In genomic region chr10:71920146-71920539, GRCh38 we compare ENCODE assay signal across 9 cellular contexts. TPM values are rescaled to one million over a fixed set of nuclear protein-coding genes. Genes with fewer than 3 reads are reported as not detected.
DNase-seq lines count a peak whose midpoint lies in the region; FAIRE-seq and TF ChIP-seq lines count a peak whose summit lies in the region.
"Not testable (repeated sequence)": the region's sequence is repeated elsewhere in the genome, so short reads cannot be mapped to it uniquely, and the experiment has no call there.
"Had no signal": no experiment of that assay in that cellular context is flagged by ENCODE, and none has a peak within 500 bp of the region (broad histone marks: within the 10 kb centered on the region; RNA-seq: fewer than 3 reads in every experiment).

No MANE protein-coding gene starts in this region.

- H3K4me1 ChIP-seq in Caco-2; mesenchymal stem cell (ENCODE audit: control insufficient read depth, insufficient read depth, low read depth, low read length); uterus: not testable (repeated sequence)

- WGBS in mesenchymal stem cell, result 76% methylated on average over 4 of the region's 5 CpGs

- H2BK120ac ChIP-seq in mesenchymal stem cell (ENCODE audit: low read depth, low read length), result not testable (repeated sequence)

- not testable (repeated sequence) for H3K9me3 ChIP-seq in Caco-2; mesenchymal stem cell (ENCODE audit: control insufficient read depth, low read length); uterus

- not testable (repeated sequence) for TF ChIP-seq POLR2A in uterus (IDR thresholded peaks at IDR 0.05)

- H4K91ac ChIP-seq in mesenchymal stem cell (ENCODE audit: low read length), result not testable (repeated sequence)

- H3K79me1 ChIP-seq in mesenchymal stem cell (replicated peaks; ENCODE audit: low read length, poor library complexity, severe bottlenecking), result not testable (repeated sequence)

- H3K27me3 Mint-ChIP-seq in Caco-2 (ENCODE audit: insufficient read depth, unreplicated experiment), result not testable (repeated sequence)

- H3K36me3 ChIP-seq in Caco-2 (ENCODE audit: control insufficient read depth, insufficient read depth, low read length); bronchial epithelial cell (ENCODE audit: control insufficient read depth, insufficient read depth, low read length); mesenchymal stem cell (ENCODE audit: control insufficient read depth in 1 of 2, insufficient read depth in 2 of 2, low read depth in 1 of 2, low read length in 2 of 2); uterus: not testable (repeated sequence)

- H2BK15ac ChIP-seq in mesenchymal stem cell (ENCODE audit: low read depth, poor library complexity, severe bottlenecking), result not testable (repeated sequence)

- H3K9ac ChIP-seq in mesenchymal stem cell (ENCODE audit: low read length), result peak overlapping the region; percentile 72

- not testable (repeated sequence) for H3K36me3 Mint-ChIP-seq in Caco-2 (ENCODE audit: insufficient read depth, unreplicated experiment)

- not testable (repeated sequence) for FAIRE-seq in bronchial epithelial cell (lab: Jason Lieb, UNC)

- H3K23ac ChIP-seq in mesenchymal stem cell (ENCODE audit: low read length in 2 of 2), result not testable (repeated sequence)

- not testable (repeated sequence) for H2BK12ac ChIP-seq in mesenchymal stem cell (ENCODE audit: low read length in 2 of 2)

- H3K4ac ChIP-seq in mesenchymal stem cell (ENCODE audit: low read depth in 1 of 2, low read length in 2 of 2), result not testable (repeated sequence)

- H3K14ac ChIP-seq in mesenchymal stem cell (ENCODE audit: low read length in 2 of 2), result not testable (repeated sequence)

- CTCF ChIA-PET in Caco-2 (lab: Charles Lee), result interaction anchor here (1.4 kb wide), 1 partner anchor 129 kb away, joined by 4 read pairs; no protein-coding TSS in a partner anchor

- not testable (repeated sequence) for H2BK5ac ChIP-seq in mesenchymal stem cell (ENCODE audit: low read depth, low read length, poor library complexity, severe bottlenecking)

- not testable (repeated sequence) for DNase-seq in Caco-2, mesenchymal stem cell, uterus
- DNase-seq in NCI-H82 (lab: John Stamatoyannopoulos, UW) (peak; percentile 83), SK-N-DZ (ENCODE audit: low spot score) (peak; percentile 21), bronchial epithelial cell (ENCODE audit: low read depth) (peak; percentile 35), fibroblast of the aortic adventitia (ENCODE audit: low read depth) (peak; percentile 7), renal cortical epithelial cell (ENCODE audit: low read depth) (peak; percentile 21)

- intact Hi-C loops in Caco-2 (cut with micrococcal nuclease; ENCODE audit: unreplicated experiment); uterus (cut with DNase I; ENCODE audit: low total_unique reads): not testable (repeated sequence)

- not testable (repeated sequence) for H3K4me3 ChIP-seq in Caco-2 (ENCODE audit: low read depth, low read length); bronchial epithelial cell (ENCODE audit: low read depth, low read length); fibroblast of the aortic adventitia (ENCODE audit: low read depth, low read length); uterus
- peak overlapping the region in 1 of 2 experiments; percentile 67 for H3K4me3 ChIP-seq in mesenchymal stem cell (ENCODE audit: insufficient read depth in 1 of 2, low read depth in 1 of 2, low read length in 2 of 2)

- H3K18ac ChIP-seq in mesenchymal stem cell (ENCODE audit: low read depth in 1 of 2, low read length in 2 of 2), result not testable (repeated sequence)

- TF ChIP-seq CTCF in Caco-2 (IDR thresholded peaks at IDR 0.05; ENCODE audit: insufficient read depth in 1 of 2, low read depth in 1 of 2, low read length in 1 of 2, severe bottlenecking in 1 of 2, unreplicated experiment in 1 of 2); bronchial epithelial cell (IDR thresholded peaks at IDR 0.05; ENCODE audit: insufficient read depth, low read length, severe bottlenecking); fibroblast of the aortic adventitia (IDR thresholded peaks at IDR 0.05; ENCODE audit: insufficient read depth, low read length); uterus (IDR thresholded peaks at IDR 0.05): not testable (repeated sequence)

- H3K4me3 Mint-ChIP-seq in Caco-2 (ENCODE audit: unreplicated experiment), result not testable (repeated sequence)

- not testable (repeated sequence) for H3K4me2 ChIP-seq in mesenchymal stem cell (ENCODE audit: low read length, poor library complexity, severe bottlenecking)

- not testable (repeated sequence) for H2AK5ac ChIP-seq in mesenchymal stem cell (ENCODE audit: low read length, severe bottlenecking)

- POLR2A ChIA-PET in Caco-2 (lab: Charles Lee), result not testable (repeated sequence)

- not testable (repeated sequence) for H3K9me3 Mint-ChIP-seq in Caco-2 (ENCODE audit: unreplicated experiment)

- H3K27ac ChIP-seq in mesenchymal stem cell (ENCODE audit: low read length, poor library complexity, severe bottlenecking), result not testable (repeated sequence)
- H3K27ac ChIP-seq in uterus, result peak overlapping the region; percentile 58 to 62

- BruUV-seq in Caco-2 (replicated peaks; lab: Mats Ljungman, UMichigan), result not testable (repeated sequence)

- peak overlapping the region; percentile 65 for H3K27ac Mint-ChIP-seq in Caco-2 (ENCODE audit: unreplicated experiment)

- H3K27me3 ChIP-seq in Caco-2 (replicated peaks; ENCODE audit: control insufficient read depth, insufficient read depth, low read length); bronchial epithelial cell (ENCODE audit: control insufficient read depth, insufficient read depth, low read length); mesenchymal stem cell (ENCODE audit: control insufficient read depth in 1 of 2, insufficient read depth in 1 of 2, low read length in 2 of 2); uterus: not testable (repeated sequence)

- H2AFZ ChIP-seq in mesenchymal stem cell (ENCODE audit: low read depth, low read length), result not testable (repeated sequence)

- H3K4me1 Mint-ChIP-seq in Caco-2 (ENCODE audit: low read depth, unreplicated experiment), result peaks cover 18% of the 10 kb centered on the region

- not testable (repeated sequence) for H4K8ac ChIP-seq in mesenchymal stem cell (ENCODE audit: low read length)

RNA-seq across cellular contexts. Expression of gene CHST3, which starts 44.1 kb away (rescaled TPM):
- total RNA-seq in Caco-2 (2022), result 40.9 and 46.0 TPM in 2 replicates
- 0.85 and 1.9 TPM in 2 replicates for polyA plus RNA-seq in SK-N-DZ (2014; cell fraction: cytosol; rRNA removed)
- polyA plus RNA-seq in SK-N-DZ (2014; cell fraction: nucleus; rRNA removed), result 0.63 and 0.91 TPM in 2 replicates
- 11.4 and 16.6 TPM in 2 replicates for total RNA-seq in bronchial epithelial cell
- total RNA-seq in fibroblast of the aortic adventitia (ENCODE audit: low replicate concordance), result 18.6 and 19.3 TPM in 2 replicates
- 14.6 TPM for polyA plus RNA-seq in mesenchymal stem cell (2013, experiment 1 of 2)
- 14.4 TPM for polyA plus RNA-seq in mesenchymal stem cell (2013, experiment 2 of 2)
- 32.3 and 69.4 TPM in 2 replicates for total RNA-seq in renal cortical epithelial cell
- total RNA-seq in uterus, result 10 to 100 TPM; 12.3 to 44.7 (median 28.1) TPM
- total RNA-seq: OCI-LY7 had no signal
